9 cellular contexts compared by ENCODE assay signal in genomic region chr17:1002771-1003555, GRCh38. TPM values are rescaled to one million over a fixed set of nuclear protein-coding genes. Genes with fewer than 3 reads are reported as not detected.
DNase-seq lines count a peak whose midpoint lies in the region; ATAC-seq and TF ChIP-seq lines count a peak whose summit lies in the region.
"Had no signal": no experiment of that assay in that cellular context is flagged by ENCODE, and none has a peak within 500 bp of the region (broad histone marks: within the 10 kb centered on the region; RNA-seq: fewer than 3 reads in every experiment).

No MANE protein-coding gene starts in this region.

- no TSS peak for BruUV-seq in Calu3 (replicated peaks; lab: Mats Ljungman, UMichigan)

- H3K9me3 Mint-ChIP-seq in Calu3 (ENCODE audit: low read depth, unreplicated experiment) (no peaks in the 10 kb centered on the region), glutamatergic neuron (ENCODE audit: unreplicated experiment) (peaks cover 24% of the 10 kb centered on the region)

- intact Hi-C loops in Calu3 (cut with micrococcal nuclease; ENCODE audit: unreplicated experiment) (no loop called here), psoas muscle (cut with DNase I) (loop anchor here in 1 of 2 donors (10.0 kb wide), 1 partner anchor 52 kb away; no protein-coding TSS in a partner anchor)

- no peak for DNase-seq in Calu3
- DNase-seq in glutamatergic neuron, result no peak
- DNase-seq in psoas muscle, result peak in 1 of 2 donors; percentile 53
- no peak for DNase-seq in NCI-H1694 (lab: John Stamatoyannopoulos, UW)
- DNase-seq in occipital lobe (lab: John Stamatoyannopoulos, UW), result no peak
- DNase-seq in HUDEP-2 (lab: John Stamatoyannopoulos, UW; ENCODE audit: unreplicated experiment in 76 of 76), result no peak

- H3K4me1 Mint-ChIP-seq in Calu3 (ENCODE audit: low read depth, unreplicated experiment) (peaks cover 7% of the 10 kb centered on the region), glutamatergic neuron (ENCODE audit: low read depth, unreplicated experiment) (peaks cover 42% of the 10 kb centered on the region)

- CTCF ChIA-PET in Calu3 (lab: Charles Lee), result interaction anchor here (0.6 kb wide), 1 partner anchor 77 kb away, joined by 4 read pairs; no protein-coding TSS in a partner anchor

- peaks cover 62% of the 10 kb centered on the region for H3K36me3 Mint-ChIP-seq in Calu3 (ENCODE audit: insufficient read depth, unreplicated experiment)
- H3K36me3 Mint-ChIP-seq in glutamatergic neuron (ENCODE audit: unreplicated experiment), result no peaks in the 10 kb centered on the region

- H3K36me3 ChIP-seq in psoas muscle (ENCODE audit: insufficient read depth in 1 of 2, low read depth in 1 of 2), result peaks cover 2 to 60% of the 10 kb centered on the region in 2 donors

- peak overlapping the region; percentile 100 for H3K27ac ChIP-seq in VCaP
- peak overlapping the region; percentile 87 for H3K27ac ChIP-seq in psoas muscle

- H3K27ac Mint-ChIP-seq in Calu3 (ENCODE audit: unreplicated experiment) (peak overlapping the region; percentile 40), glutamatergic neuron (ENCODE audit: unreplicated experiment) (peak overlapping the region; percentile 94)

- 37 to 43% (median 41%) methylated on average over 19 of the region's 19 CpGs for WGBS in psoas muscle, 3 donors

- H3K27me3 ChIP-seq in psoas muscle (ENCODE audit: insufficient read depth in 3 of 3, low read length in 2 of 3), result no peaks in the 10 kb centered on the region

- TF ChIP-seq CTCF in Calu3 (IDR thresholded peaks at IDR 0.05; ENCODE audit: unreplicated experiment) (no peak), VCaP (conservative IDR thresholded peaks at IDR 0.05) (no peak), glutamatergic neuron (IDR thresholded peaks at IDR 0.05; ENCODE audit: partially characterized antibody, unreplicated experiment) (no peak), psoas muscle (IDR thresholded peaks at IDR 0.05) (no peak)

- H3K9me3 ChIP-seq in psoas muscle, result no peaks in the 10 kb centered on the region
- H3K9me3 ChIP-seq: HAP-1 had no signal

- ATAC-seq in psoas muscle, result no peak
- no peak for ATAC-seq in HG03139 (IDR thresholded peaks at IDR 0.05; ENCODE audit: unreplicated experiment)

- no peak overlapping the region for H3K4me3 ChIP-seq in psoas muscle
- H3K4me3 ChIP-seq: HAP-1 had no signal

- no peaks in the 10 kb centered on the region for H3K27me3 Mint-ChIP-seq in Calu3 (ENCODE audit: unreplicated experiment)
- H3K27me3 Mint-ChIP-seq in glutamatergic neuron (ENCODE audit: unreplicated experiment), result peaks cover 9% of the 10 kb centered on the region

- peaks cover 84% of the 10 kb centered on the region for H3K4me1 ChIP-seq in psoas muscle
- H3K4me1 ChIP-seq: HAP-1 had no signal

- no peak overlapping the region for H3K4me3 Mint-ChIP-seq in Calu3 (ENCODE audit: low read depth, unreplicated experiment)
- H3K4me3 Mint-ChIP-seq in glutamatergic neuron (ENCODE audit: unreplicated experiment), result no peak overlapping the region

RNA-seq across cellular contexts. Expression of gene TIMM22, which starts 6.0 kb away (rescaled TPM):
- total RNA-seq in Calu3 (2022), result 7.2 and 7.7 TPM in 2 replicates
- total RNA-seq in glutamatergic neuron (ENCODE audit: unreplicated experiment), result 22.0 TPM
- total RNA-seq in psoas muscle, result 10 to 100 TPM in 3 of 4 donors, 1 to 10 TPM in 1; 8.0 to 18.0 (median 12.4) TPM
- polyA plus RNA-seq in psoas muscle, result 10 to 100 TPM; 14.9 to 27.2 (median 21.6) TPM
- total RNA-seq in occipital lobe, result 12.0 TPM

RNA-seq across cellular contexts. Expression of gene NXN, which starts 23.4 kb away (rescaled TPM):
- 1.8 and 2.3 TPM in 2 replicates for total RNA-seq in Calu3 (2022)
- 177 TPM for total RNA-seq in glutamatergic neuron (ENCODE audit: unreplicated experiment)
- 10 to 100 TPM; 72.8 to 79.4 (median 74.1) TPM for total RNA-seq in psoas muscle
- polyA plus RNA-seq in psoas muscle, result 10 to 100 TPM; 33.4 to 92.5 (median 52.2) TPM
- total RNA-seq in occipital lobe, result 16.7 TPM
